In genomic region chr6:42007753-42008528, GRCh38 we compare ENCODE assay signal across 9 cellular contexts. TPM values are rescaled to one million over a fixed set of nuclear protein-coding genes. Genes with fewer than 3 reads are reported as not detected.
A peak's percentile ranks its signal among the peaks of the same experiment; 100 is the strongest.
DNase-seq lines count a peak whose midpoint lies in the region; ATAC-seq and TF ChIP-seq lines count a peak whose summit lies in the region.
"Had no signal": no experiment of that assay in that cellular context is flagged by ENCODE, and none has a peak within 500 bp of the region (broad histone marks: within the 10 kb centered on the region; RNA-seq: fewer than 3 reads in every experiment).

No MANE protein-coding gene starts in this region.

- H3K27me3 Mint-ChIP-seq in activated CD4-positive, alpha-beta T cell treated with anti-CD3 and anti-CD28 coated beads, Interleukin-2, amount 10 ng/mL, durations not matched to agents 24 days and 14 days: no peaks in the 10 kb centered on the region
- H3K27me3 Mint-ChIP-seq in chondrocyte (ENCODE audit: low read depth): no peaks in the 10 kb centered on the region
- no peaks in the 10 kb centered on the region for H3K27me3 Mint-ChIP-seq in stimulated activated naive CD8-positive, alpha-beta T cell treated with anti-CD3 and anti-CD28 coated beads, Interleukin-15, amount 100 ng/mL, for 72 hours

- H3K36me3 ChIP-seq in right atrium auricular region: no peaks in the 10 kb centered on the region

- peaks cover 48% of the 10 kb centered on the region for H3K4me1 Mint-ChIP-seq in activated CD4-positive, alpha-beta T cell treated with anti-CD3 and anti-CD28 coated beads, Interleukin-2, amount 10 ng/mL, durations not matched to agents 24 days and 14 days
- H3K4me1 Mint-ChIP-seq in chondrocyte (ENCODE audit: low read depth): peaks cover 17% of the 10 kb centered on the region
- H3K4me1 Mint-ChIP-seq in stimulated activated naive CD8-positive, alpha-beta T cell treated with anti-CD3 and anti-CD28 coated beads, Interleukin-15, amount 100 ng/mL, for 72 hours: peaks cover 93% of the 10 kb centered on the region

- H3K27ac Mint-ChIP-seq in activated CD4-positive, alpha-beta T cell treated with anti-CD3 and anti-CD28 coated beads, Interleukin-2, amount 10 ng/mL, durations not matched to agents 24 days and 14 days: peak overlapping the region; percentile 90
- H3K27ac Mint-ChIP-seq in chondrocyte (ENCODE audit: unreplicated experiment): no peak overlapping the region
- peak overlapping the region; percentile 97 for H3K27ac Mint-ChIP-seq in stimulated activated naive CD8-positive, alpha-beta T cell treated with anti-CD3 and anti-CD28 coated beads, Interleukin-15, amount 100 ng/mL, for 72 hours

- ATAC-seq in stimulated activated naive CD8-positive, alpha-beta T cell treated with anti-CD3 and anti-CD28 coated beads, Interleukin-15, amount 100 ng/mL, for 72 hours: peak; percentile 45
- no peak for ATAC-seq in foreskin keratinocyte

- H3K9me3 ChIP-seq in right atrium auricular region: no peaks in the 10 kb centered on the region

- peak overlapping the region; percentile 71 for H3K4me3 Mint-ChIP-seq in activated CD4-positive, alpha-beta T cell treated with anti-CD3 and anti-CD28 coated beads, Interleukin-2, amount 10 ng/mL, durations not matched to agents 24 days and 14 days
- H3K4me3 Mint-ChIP-seq in chondrocyte (ENCODE audit: unreplicated experiment): no peak overlapping the region
- peak overlapping the region; percentile 86 to 87 for H3K4me3 Mint-ChIP-seq in stimulated activated naive CD8-positive, alpha-beta T cell treated with anti-CD3 and anti-CD28 coated beads, Interleukin-15, amount 100 ng/mL, for 72 hours

- H3K4me3 ChIP-seq in right atrium auricular region: no peak overlapping the region

- H3K9me3 Mint-ChIP-seq in activated CD4-positive, alpha-beta T cell treated with anti-CD3 and anti-CD28 coated beads, Interleukin-2, amount 10 ng/mL, durations not matched to agents 24 days and 14 days: no peaks in the 10 kb centered on the region
- H3K9me3 Mint-ChIP-seq in chondrocyte (ENCODE audit: low read depth): no peaks in the 10 kb centered on the region
- H3K9me3 Mint-ChIP-seq in stimulated activated naive CD8-positive, alpha-beta T cell treated with anti-CD3 and anti-CD28 coated beads, Interleukin-15, amount 100 ng/mL, for 72 hours: no peaks in the 10 kb centered on the region

- intact Hi-C loops in activated CD4-positive, alpha-beta T cell treated with anti-CD3 and anti-CD28 coated beads, Interleukin-2, amount 10 ng/mL, durations not matched to agents 24 days and 14 days (cut with micrococcal nuclease): loop anchor here (5.0 kb wide), 1 partner anchor 34 kb away; no protein-coding TSS in a partner anchor

- H3K36me3 Mint-ChIP-seq in activated CD4-positive, alpha-beta T cell treated with anti-CD3 and anti-CD28 coated beads, Interleukin-2, amount 10 ng/mL, durations not matched to agents 24 days and 14 days (ENCODE audit: low read depth): peaks cover 20% of the 10 kb centered on the region
- H3K36me3 Mint-ChIP-seq in chondrocyte (ENCODE audit: low read depth): peaks cover 1% of the 10 kb centered on the region

- H3K27ac ChIP-seq in foreskin keratinocyte (no peak overlapping the region), right atrium auricular region (no peak overlapping the region)

- H3K4me1 ChIP-seq in foreskin keratinocyte (peaks cover 2% of the 10 kb centered on the region), right atrium auricular region (peaks cover 0 to 9% of the 10 kb centered on the region in 2 donors)

- DNase-seq in NCI-H82 (lab: John Stamatoyannopoulos, UW): peak; percentile 44
- no peak for DNase-seq in NCI-H82 treated with DMSO at 0.1 percent for 48 hours (lab: John Stamatoyannopoulos, UW; ENCODE audit: unreplicated experiment)
- DNase-seq in activated CD4-positive, alpha-beta T cell treated with anti-CD3 and anti-CD28 coated beads, Interleukin-2, amount 10 ng/mL, durations not matched to agents 24 days and 14 days: peak; percentile 76
- DNase-seq in chondrocyte (ENCODE audit: low spot score): peak; percentile 50
- DNase-seq in stimulated activated naive CD8-positive, alpha-beta T cell treated with anti-CD3 and anti-CD28 coated beads, Interleukin-15, amount 100 ng/mL, for 72 hours: no peak
- DNase-seq in NCI-H1436 (lab: John Stamatoyannopoulos, UW): no peak
- no peak for DNase-seq in foreskin keratinocyte
- no peak for DNase-seq in right atrium auricular region (ENCODE audit: low spot score)
- DNase-seq: NCI-H446 treated with DMSO at 0.1 percent for 48 hours had no signal

- TF ChIP-seq CTCF in chondrocyte (IDR thresholded peaks at IDR 0.05) (no peak), foreskin keratinocyte (conservative IDR thresholded peaks at IDR 0.05) (no peak), right atrium auricular region (IDR thresholded peaks at IDR 0.05) (no peak)

- H3K27me3 ChIP-seq in foreskin keratinocyte (no peaks in the 10 kb centered on the region), right atrium auricular region (no peaks in the 10 kb centered on the region)

RNA-seq across cellular contexts. Expression of gene TAF8, which starts 42.4 kb away (rescaled TPM):
- total RNA-seq in activated CD4-positive, alpha-beta T cell treated with anti-CD3 and anti-CD28 coated beads, Interleukin-2, amount 10 ng/mL, durations not matched to agents 24 days and 14 days: 38.1 and 38.7 TPM in 2 replicates
- 17.0 to 20.4 TPM (median 17.2 TPM) in 3 replicates for total RNA-seq in chondrocyte
- 17.3 and 17.7 TPM in 2 replicates for total RNA-seq in foreskin keratinocyte
- 9.7 and 10.0 TPM in 2 replicates for polyA plus RNA-seq in foreskin keratinocyte
- total RNA-seq in right atrium auricular region: 10 to 100 TPM; 21.9 to 35.8 TPM

Comparison
In these comparisons a context has a peak if more than half of its experiments do, and no peak if none do; other contexts are left out.
1. DNase-seq: peak in NCI-H82 (single experiment), activated CD4-positive, alpha-beta T cell treated with anti-CD3 and anti-CD28 coated beads, Interleukin-2, amount 10 ng/mL, durations not matched to agents 24 days and 14 days (single experiment) and chondrocyte (single experiment); none in NCI-H82 treated with DMSO at 0.1 percent for 48 hours (single experiment), stimulated activated naive CD8-positive, alpha-beta T cell treated with anti-CD3 and anti-CD28 coated beads, Interleukin-15, amount 100 ng/mL, for 72 hours (0 of 2), NCI-H1436 (single experiment), foreskin keratinocyte (0 of 2) and right atrium auricular region (single experiment).